8 cellular contexts compared by ENCODE assay signal in genomic region chr17:63445571-63446217, GRCh38. TPM values are rescaled to one million over a fixed set of nuclear protein-coding genes. Genes with fewer than 3 reads are reported as not detected.
DNase-seq lines count a peak whose midpoint lies in the region; ATAC-seq and TF ChIP-seq lines count a peak whose summit lies in the region.

No MANE protein-coding gene starts in this region.

- CTCF ChIA-PET in Calu3 (lab: Charles Lee): interaction anchor here (0.6 to 1.3 kb wide), 3 partner anchors 21 to 230 kb away, joined by 3 to 4 read pairs (median 3); no protein-coding TSS in a partner anchor

- H3K4me3 Mint-ChIP-seq in Calu3 (ENCODE audit: low read depth, unreplicated experiment): peak overlapping the region; percentile 73

- peak; percentile 43 for ATAC-seq in GM21360 (IDR thresholded peaks at IDR 0.05; ENCODE audit: unreplicated experiment)

- no peak for DNase-seq in Calu3
- DNase-seq in HL-60 (ENCODE audit: low read depth in 1 of 2, low spot score in 1 of 2): no peak
- peak; percentile 63 for DNase-seq in SKM-1 treated with dmso at 0.1 percent for 144 hours (lab: John Stamatoyannopoulos, UW; ENCODE audit: unreplicated experiment)
- peak; percentile 74 for DNase-seq in astrocyte of the hippocampus (ENCODE audit: low read depth, low spot score)
- DNase-seq in iPS-NIHi7 (ENCODE audit: extremely low spot score): peak; percentile 92
- DNase-seq in stimulated activated CD4-positive, alpha-beta T cell treated with anti-CD3 and anti-CD28 coated beads, Interleukin-2, amount 100 ng/mL, for 24 hours: peak; percentile 35 to 62
- DNase-seq in cerebellar cortex (ENCODE audit: low spot score): no peak

- no peaks in the 10 kb centered on the region for H3K9me3 Mint-ChIP-seq in Calu3 (ENCODE audit: low read depth, unreplicated experiment)

- H3K36me3 Mint-ChIP-seq in Calu3 (ENCODE audit: insufficient read depth, unreplicated experiment): peaks cover 27% of the 10 kb centered on the region

- H3K27me3 ChIP-seq in HL-60 (ENCODE audit: insufficient read depth, poor library complexity, severe bottlenecking): peaks cover 3% of the 10 kb centered on the region

- H3K4me3 ChIP-seq in HL-60 (replicated peaks; ENCODE audit: insufficient read depth, low read length): peak overlapping the region; percentile 49

- H3K4me1 Mint-ChIP-seq in Calu3 (ENCODE audit: low read depth, unreplicated experiment): peaks cover 8% of the 10 kb centered on the region

- peak overlapping the region; percentile 91 for H3K27ac Mint-ChIP-seq in Calu3 (ENCODE audit: unreplicated experiment)

- no peak overlapping the region for H3K27ac ChIP-seq in HL-60 (replicated peaks)

- peak; percentile 17 for TF ChIP-seq CTCF in Calu3 (IDR thresholded peaks at IDR 0.05; ENCODE audit: unreplicated experiment)
- no peak for TF ChIP-seq CTCF in HL-60 (IDR thresholded peaks at IDR 0.05; ENCODE audit: insufficient read depth, low read length)

- intact Hi-C loops in Calu3 (cut with micrococcal nuclease; ENCODE audit: unreplicated experiment): no loop called here

- no peaks in the 10 kb centered on the region for H3K27me3 Mint-ChIP-seq in Calu3 (ENCODE audit: unreplicated experiment)

- BruUV-seq in Calu3 (replicated peaks; lab: Mats Ljungman, UMichigan): no TSS peak

RNA-seq across cellular contexts. Expression of gene CYB561, which starts 0.4 kb away (rescaled TPM):
- 50.3 and 52.1 TPM in 2 replicates for total RNA-seq in Calu3 (2022)

RNA-seq across cellular contexts. Expression of gene ACE, which starts 31.2 kb away (rescaled TPM):
- total RNA-seq in Calu3 (2022): 5.9 and 7.1 TPM in 2 replicates

Comparison
In these comparisons a context has a peak if more than half of its experiments do, and no peak if none do; other contexts are left out.
1. DNase-seq: peak in SKM-1 treated with dmso at 0.1 percent for 144 hours (single experiment), astrocyte of the hippocampus (single experiment), iPS-NIHi7 (single experiment) and stimulated activated CD4-positive, alpha-beta T cell treated with anti-CD3 and anti-CD28 coated beads, Interleukin-2, amount 100 ng/mL, for 24 hours (2 of 2); none in Calu3 (single experiment), HL-60 (0 of 2) and cerebellar cortex (single experiment).